ENCODE assay signal across 11 cellular contexts in the genomic region with DNA sequence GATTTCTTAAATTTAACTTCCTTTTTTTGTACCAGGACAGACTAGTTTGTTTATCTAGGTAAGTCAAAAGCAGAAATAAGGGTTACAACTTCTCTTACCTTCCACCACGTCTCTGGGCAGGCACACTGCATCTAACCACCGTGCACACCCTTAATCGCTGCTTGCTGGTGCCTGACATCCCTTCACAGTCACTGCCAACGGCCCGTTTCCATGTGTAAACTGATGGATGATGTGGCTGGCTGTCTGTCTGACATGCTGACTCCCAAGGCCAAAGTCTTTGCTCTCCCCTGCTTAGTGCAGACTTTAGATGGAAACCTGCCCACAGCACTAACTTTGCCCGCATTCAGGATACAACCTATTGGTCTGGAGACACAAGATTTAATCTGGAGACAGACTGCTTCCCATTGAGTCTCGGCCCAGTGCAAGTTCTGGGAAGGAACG. TPM values are rescaled to one million over a fixed set of nuclear protein-coding genes. Genes with fewer than 3 reads are reported as not detected.
DNase-seq lines count a peak whose midpoint lies in the region; TF ChIP-seq lines count a peak whose summit lies in the region.
"Had no signal": no experiment of that assay in that cellular context is flagged by ENCODE, and none has a peak within 500 bp of the region (broad histone marks: within the 10 kb centered on the region; RNA-seq: fewer than 3 reads in every experiment).

No MANE protein-coding gene starts in this region.

- peak overlapping the region; percentile 83 for H3K27ac Mint-ChIP-seq in activated T-helper 2 cell treated with anti-CD3 and anti-CD28 coated beads, Interferon-gamma antibody, Interleukin-2, Interleukin-4, amounts not matched to agents 10 μg/mL and 5 μg/mL and 100 μg/mL, durations not matched to agents 14 hours and 24 hours and 36 hours
- H3K27ac Mint-ChIP-seq in type B pancreatic cell (no peak overlapping the region), progenitor cell of endocrine pancreas (no peak overlapping the region)

- peak; percentile 14 for DNase-seq in activated T-cell treated with anti-CD3 and anti-CD28 coated beads, Interleukin-2, amount 50 U/mL, for 1 hour
- DNase-seq in activated T-cell treated with anti-CD3 and anti-CD28 coated beads for 4 hours (no peak), lower leg skin (ENCODE audit: low spot score in 2 of 2) (peak; percentile 11 to 54), type B pancreatic cell (ENCODE audit: extremely low spot score, unreplicated experiment) (peak; percentile 31), progenitor cell of endocrine pancreas (ENCODE audit: low spot score, unreplicated experiment) (no peak), UCSD-AML1 (lab: John Stamatoyannopoulos, UW; ENCODE audit: unreplicated experiment) (no peak), DMS 273 (lab: John Stamatoyannopoulos, UW; ENCODE audit: unreplicated experiment) (no peak)
- DNase-seq in activated T-helper 2 cell treated with anti-CD3 and anti-CD28 coated beads, Interferon-gamma antibody, Interleukin-2, Interleukin-4, amounts not matched to agents 10 μg/mL and 5 μg/mL and 100 μg/mL, durations not matched to agents 14 hours and 24 hours and 36 hours (ENCODE audit: low spot score), result no peak
- DNase-seq: thyroid gland had no signal

- peaks cover 85% of the 10 kb centered on the region for H3K4me1 Mint-ChIP-seq in activated T-helper 2 cell treated with anti-CD3 and anti-CD28 coated beads, Interferon-gamma antibody, Interleukin-2, Interleukin-4, amounts not matched to agents 10 μg/mL and 5 μg/mL and 100 μg/mL, durations not matched to agents 14 hours and 24 hours and 36 hours (ENCODE audit: low read depth)
- H3K4me1 Mint-ChIP-seq in type B pancreatic cell (ENCODE audit: unreplicated experiment), result no peaks in the 10 kb centered on the region
- H3K4me1 Mint-ChIP-seq in progenitor cell of endocrine pancreas (ENCODE audit: low read depth), result peaks cover 6% of the 10 kb centered on the region

- 64% methylated on average over 8 of the region's 8 CpGs for WGBS in lower leg skin, 2 donors

- peaks cover 2% of the 10 kb centered on the region for H3K27me3 Mint-ChIP-seq in activated T-helper 2 cell treated with anti-CD3 and anti-CD28 coated beads, Interferon-gamma antibody, Interleukin-2, Interleukin-4, amounts not matched to agents 10 μg/mL and 5 μg/mL and 100 μg/mL, durations not matched to agents 14 hours and 24 hours and 36 hours (ENCODE audit: low read depth)
- peaks cover under 1% of the 10 kb centered on the region for H3K27me3 Mint-ChIP-seq in type B pancreatic cell
- H3K27me3 Mint-ChIP-seq in progenitor cell of endocrine pancreas, result peaks cover 7% of the 10 kb centered on the region

- TF ChIP-seq CTCF in lower leg skin (IDR thresholded peaks at IDR 0.05) (no peak), type B pancreatic cell (conservative IDR thresholded peaks at IDR 0.05) (no peak), progenitor cell of endocrine pancreas (IDR thresholded peaks at IDR 0.05; ENCODE audit: unreplicated experiment) (no peak)

- H3K4me3 ChIP-seq in lower leg skin (ENCODE audit: low read depth, poor library complexity, severe bottlenecking), result no peak overlapping the region
- H3K4me3 ChIP-seq: thyroid gland had no signal

- TF ChIP-seq POLR2A in lower leg skin (IDR thresholded peaks at IDR 0.05), result no peak

- intact Hi-C loops in activated T-helper 2 cell treated with anti-CD3 and anti-CD28 coated beads, Interferon-gamma antibody, Interleukin-2, Interleukin-4, amounts not matched to agents 10 μg/mL and 5 μg/mL and 100 μg/mL, durations not matched to agents 14 hours and 24 hours and 36 hours (cut with micrococcal nuclease), result loop anchor here (10.0 kb wide), 1 partner anchor 1448 kb away; no protein-coding TSS in a partner anchor
- intact Hi-C loops in lower leg skin (cut with DNase I; ENCODE audit: low total_unique reads), result no loop called here

- no peaks in the 10 kb centered on the region for H3K9me3 Mint-ChIP-seq in activated T-helper 2 cell treated with anti-CD3 and anti-CD28 coated beads, Interferon-gamma antibody, Interleukin-2, Interleukin-4, amounts not matched to agents 10 μg/mL and 5 μg/mL and 100 μg/mL, durations not matched to agents 14 hours and 24 hours and 36 hours
- no peaks in the 10 kb centered on the region for H3K9me3 Mint-ChIP-seq in type B pancreatic cell
- no peaks in the 10 kb centered on the region for H3K9me3 Mint-ChIP-seq in progenitor cell of endocrine pancreas (ENCODE audit: low read depth)

- peak overlapping the region; percentile 85 for H3K4me3 Mint-ChIP-seq in activated T-helper 2 cell treated with anti-CD3 and anti-CD28 coated beads, Interferon-gamma antibody, Interleukin-2, Interleukin-4, amounts not matched to agents 10 μg/mL and 5 μg/mL and 100 μg/mL, durations not matched to agents 14 hours and 24 hours and 36 hours (ENCODE audit: low read depth)
- H3K4me3 Mint-ChIP-seq in type B pancreatic cell (no peak overlapping the region), progenitor cell of endocrine pancreas (ENCODE audit: low read depth) (no peak overlapping the region)

- peaks cover 49% of the 10 kb centered on the region for H3K36me3 Mint-ChIP-seq in activated T-helper 2 cell treated with anti-CD3 and anti-CD28 coated beads, Interferon-gamma antibody, Interleukin-2, Interleukin-4, amounts not matched to agents 10 μg/mL and 5 μg/mL and 100 μg/mL, durations not matched to agents 14 hours and 24 hours and 36 hours (ENCODE audit: low read depth)
- H3K36me3 Mint-ChIP-seq in type B pancreatic cell (no peaks in the 10 kb centered on the region), progenitor cell of endocrine pancreas (ENCODE audit: insufficient read depth) (no peaks in the 10 kb centered on the region)

RNA-seq across cellular contexts. Expression of a gene that starts 1.1 kb away (rescaled TPM):
- total RNA-seq in activated T-helper 2 cell treated with anti-CD3 and anti-CD28 coated beads, Interferon-gamma antibody, Interleukin-2, Interleukin-4, amounts not matched to agents 10 μg/mL and 5 μg/mL and 100 μg/mL, durations not matched to agents 14 hours and 24 hours and 36 hours, result 53.2 and 58.4 TPM in 2 replicates
- 10 to 100 TPM in 2 of 4 donors, 1 to 10 TPM in 2; 3.2 to 12.2 (median 7.1) TPM for total RNA-seq in lower leg skin
- not detected in 2 replicates for total RNA-seq in type B pancreatic cell (ENCODE audit: low replicate concordance)
- not detected in 2 replicates for total RNA-seq in progenitor cell of endocrine pancreas
- total RNA-seq: HT1080 had no signal

RNA-seq across cellular contexts. Expression of a gene that starts 53.2 kb away (rescaled TPM):
- not detected in 2 replicates for total RNA-seq in activated T-helper 2 cell treated with anti-CD3 and anti-CD28 coated beads, Interferon-gamma antibody, Interleukin-2, Interleukin-4, amounts not matched to agents 10 μg/mL and 5 μg/mL and 100 μg/mL, durations not matched to agents 14 hours and 24 hours and 36 hours
- not detected for total RNA-seq in lower leg skin
- total RNA-seq in type B pancreatic cell (ENCODE audit: low replicate concordance), result not detected in 2 replicates
- not detected in 2 replicates for total RNA-seq in progenitor cell of endocrine pancreas
- total RNA-seq: glomerular endothelial cell, HT1080, thyroid gland had no signal

Comparison
In these comparisons a context has a peak if more than half of its experiments do, and no peak if none do; other contexts are left out.
1. DNase-seq: peak in activated T-cell treated with anti-CD3 and anti-CD28 coated beads, Interleukin-2, amount 50 U/mL, for 1 hour (single experiment), lower leg skin (2 of 2) and type B pancreatic cell (single experiment); none in activated T-cell treated with anti-CD3 and anti-CD28 coated beads for 4 hours (single experiment), activated T-helper 2 cell treated with anti-CD3 and anti-CD28 coated beads, Interferon-gamma antibody, Interleukin-2, Interleukin-4, amounts not matched to agents 10 μg/mL and 5 μg/mL and 100 μg/mL, durations not matched to agents 14 hours and 24 hours and 36 hours (single experiment), progenitor cell of endocrine pancreas (single experiment), UCSD-AML1 (single experiment) and DMS 273 (single experiment).